18 cellular contexts compared by ENCODE assay signal in genomic region chr3:179410317-179410716, GRCh38. TPM values are rescaled to one million over a fixed set of nuclear protein-coding genes. Genes with fewer than 3 reads are reported as not detected.
DNase-seq lines count a peak whose midpoint lies in the region; ATAC-seq, FAIRE-seq and TF ChIP-seq lines count a peak whose summit lies in the region.
"Had no signal": no experiment of that assay in that cellular context is flagged by ENCODE, and none has a peak within 500 bp of the region (broad histone marks: within the 10 kb centered on the region; RNA-seq: fewer than 3 reads in every experiment).

No MANE protein-coding gene starts in this region.

- peaks cover 0 to 98% (median 16%) of the 10 kb centered on the region in 9 donors for H3K36me3 ChIP-seq in heart right ventricle

- H3K27ac ChIP-seq in heart right ventricle, result no peak overlapping the region
- H3K27ac ChIP-seq: left lung had no signal

- peak; percentile 80 for FAIRE-seq in GM12891 (lab: Jason Lieb, UNC)
- no peak for FAIRE-seq in GM12892 (lab: Jason Lieb, UNC)
- FAIRE-seq: colon had no signal

- peak; percentile 22 for DNase-seq in AG08395 (ENCODE audit: low spot score)
- no peak for DNase-seq in GM12891 (ENCODE audit: insufficient read length, low spot score)
- DNase-seq in NB4 (ENCODE audit: low read depth), result peak; percentile 18
- DNase-seq in epithelial cell of esophagus (ENCODE audit: low read depth), result peak; percentile 13
- no peak for DNase-seq in DMS 273 (lab: John Stamatoyannopoulos, UW; ENCODE audit: unreplicated experiment)
- DNase-seq in heart right ventricle, result no peak
- DNase-seq in GM12892 (ENCODE audit: insufficient read length), result no peak
- no peak for DNase-seq in stimulated activated CD4-positive, alpha-beta T cell treated with anti-CD3 and anti-CD28 coated beads, Interleukin-15, amount 100 ng/mL, for 24 hours
- DNase-seq: activated CD4-positive, alpha-beta T cell treated with anti-CD3 and anti-CD28 coated beads, Interleukin-2, amount 50 U/mL, for 48 hours; activated naive CD4-positive, alpha-beta T cell treated with anti-CD3 and anti-CD28 coated beads for 36 hours; CD4-positive, alpha-beta T cell; Karpas-422; left lung; NCI-H510A treated with DMSO at 0.1 percent for 48 hours; nucleus accumbens; stimulated activated CD4-positive, alpha-beta T cell treated with anti-CD3 and anti-CD28 coated beads, Interleukin-4, amount 100 ng/mL, for 4 hours; T-cell had no signal

- 89 to 94% methylated on average over 2 of the region's 2 CpGs for WGBS in heart right ventricle, 2 donors

- peaks cover 0 to 7% (median 0%) of the 10 kb centered on the region in 9 donors for H3K4me1 ChIP-seq in heart right ventricle
- H3K4me1 ChIP-seq: left lung had no signal

- intact Hi-C loops in heart right ventricle (cut with DNase I), result no loop called here

- H3K9me3 ChIP-seq in heart right ventricle, result no peaks in the 10 kb centered on the region
- H3K9me3 ChIP-seq: left lung had no signal

- H3K27me3 ChIP-seq in heart right ventricle, result no peaks in the 10 kb centered on the region
- H3K27me3 ChIP-seq: left lung had no signal

- TF ChIP-seq POLR2A in GM12891 (IDR thresholded peaks at IDR 0.05; ENCODE audit: low read depth, low read length) (no peak), NB4 (IDR thresholded peaks at IDR 0.05; ENCODE audit: extremely low read depth, insufficient read length) (no peak), GM12892 (IDR thresholded peaks at IDR 0.05; ENCODE audit: low read depth, low read length) (no peak)

- no peak for TF ChIP-seq CTCF in NB4 (IDR thresholded peaks at IDR 0.05; ENCODE audit: low read depth, low read length)
- no peak for TF ChIP-seq CTCF in epithelial cell of esophagus (IDR thresholded peaks at IDR 0.05; ENCODE audit: insufficient read depth, low read depth, low read length, missing control alignments)
- no peak for TF ChIP-seq CTCF in heart right ventricle (IDR thresholded peaks at IDR 0.05)

- H3K4me3 ChIP-seq in NB4 (ENCODE audit: low read depth, low read length) (no peak overlapping the region), epithelial cell of esophagus (ENCODE audit: low read length) (no peak overlapping the region), heart right ventricle (no peak overlapping the region)
- H3K4me3 ChIP-seq: left lung had no signal

- no peak for ATAC-seq in heart right ventricle
- ATAC-seq: left lung, T-cell had no signal

TF ChIP-seq in GM12891, 5 proteins besides CTCF, POLR2A, EP300 and RAD21:
- TF ChIP-seq PAX5 (IDR thresholded peaks at IDR 0.05; ENCODE audit: insufficient read depth, low read length, severe bottlenecking) (no peak), TAF1 (IDR thresholded peaks at IDR 0.05; ENCODE audit: low read depth, low read length) (no peak), POLR2AphosphoS5 (IDR thresholded peaks at IDR 0.05; ENCODE audit: low read depth, low read length) (no peak), SPI1 (IDR thresholded peaks at IDR 0.05; ENCODE audit: low read depth, low read length) (no peak), POU2F2 (IDR thresholded peaks at IDR 0.05; ENCODE audit: low read depth, low read length) (no peak)
TF ChIP-seq in GM12891: peak in this region for 0.

RNA-seq across cellular contexts. Expression of gene GNB4, which starts 41.0 kb away (rescaled TPM):
- polyA plus RNA-seq in GM12891 (2012; ENCODE audit: low read depth, missing spikeins), result 0.42 TPM
- 10 to 100 TPM; 12.4 to 48.2 (median 13.4) TPM for total RNA-seq in heart right ventricle
- 1 to 10 TPM; 6.6 to 8.3 TPM for polyA plus RNA-seq in heart right ventricle
- polyA plus RNA-seq in GM12892 (2012; ENCODE audit: missing spikeins), result 2.5 TPM

Comparison
In these comparisons a context has a peak if more than half of its experiments do, and no peak if none do; other contexts are left out.
1. DNase-seq: peak in AG08395 (single experiment), NB4 (single experiment) and epithelial cell of esophagus (single experiment); none in GM12891 (single experiment), DMS 273 (single experiment), heart right ventricle (0 of 2), GM12892 (single experiment) and stimulated activated CD4-positive, alpha-beta T cell treated with anti-CD3 and anti-CD28 coated beads, Interleukin-15, amount 100 ng/mL, for 24 hours (single experiment).